ENCODE assay signal across 10 cellular contexts in genomic region chr18:5543036-5543671, GRCh38. TPM values are rescaled to one million over a fixed set of nuclear protein-coding genes. Genes with fewer than 3 reads are reported as not detected.
DNase-seq lines count a peak whose midpoint lies in the region; ATAC-seq and TF ChIP-seq lines count a peak whose summit lies in the region.
"Had no signal": no experiment of that assay in that cellular context is flagged by ENCODE, and none has a peak within 500 bp of the region (broad histone marks: within the 10 kb centered on the region; RNA-seq: fewer than 3 reads in every experiment).

No MANE protein-coding gene starts in this region.

- peak overlapping the region; percentile 100 for H4K91ac ChIP-seq in trophoblast cell (ENCODE audit: low read depth, low read length)

- H3K27me3 ChIP-seq in Peyer's patch (no peaks in the 10 kb centered on the region), trophoblast cell (ENCODE audit: insufficient read depth, low read length) (no peaks in the 10 kb centered on the region)

- WGBS in trophoblast cell (ENCODE audit: extremely low coverage, insufficient coverage, insufficient read length), result no CpG with 5 or more reads among the region's 82 CpGs

- H3K4me1 ChIP-seq in Peyer's patch (no peaks in the 10 kb centered on the region), trophoblast cell (ENCODE audit: control insufficient read depth in 1 of 2, insufficient read depth in 2 of 2, low read length in 2 of 2) (peaks cover 2 to 7% of the 10 kb centered on the region in 2 experiments)

- peak overlapping the region; percentile 97 for H2BK120ac ChIP-seq in trophoblast cell (ENCODE audit: insufficient read depth, low read length, poor library complexity)

- peak overlapping the region; percentile 99 for H4K8ac ChIP-seq in trophoblast cell (ENCODE audit: low read depth, low read length)

- H3K4me3 Mint-ChIP-seq in glutamatergic neuron (ENCODE audit: unreplicated experiment), result peak overlapping the region; percentile 98

- no peak overlapping the region for H3K23ac ChIP-seq in trophoblast cell (ENCODE audit: low read length)

- TF ChIP-seq POLR2A in Peyer's patch (IDR thresholded peaks at IDR 0.05), result no peak

- peak overlapping the region; percentile 100 for H3K18ac ChIP-seq in trophoblast cell (ENCODE audit: low read length)

- no peak for ATAC-seq in GM19463 (IDR thresholded peaks at IDR 0.05; ENCODE audit: unreplicated experiment)

- H3K14ac ChIP-seq in trophoblast cell (ENCODE audit: low read length), result peak overlapping the region; percentile 100

- H3K27ac ChIP-seq in Peyer's patch (peak overlapping the region; percentile 49 to 67 (median 60)), trophoblast cell (ENCODE audit: low read depth, low read length) (peak overlapping the region; percentile 63)
- H3K27ac ChIP-seq: neutrophil had no signal

- H3K4me2 ChIP-seq in trophoblast cell (ENCODE audit: low read length), result peak overlapping the region; percentile 93

- TF ChIP-seq CTCF in Peyer's patch (IDR thresholded peaks at IDR 0.05), result no peak
- no peak for TF ChIP-seq CTCF in glutamatergic neuron (IDR thresholded peaks at IDR 0.05; ENCODE audit: partially characterized antibody, unreplicated experiment)

- no peak overlapping the region for H2AK5ac ChIP-seq in trophoblast cell (ENCODE audit: low read length)

- H3K9ac ChIP-seq in trophoblast cell (ENCODE audit: low read length), result peak overlapping the region; percentile 67

- H2BK5ac ChIP-seq in trophoblast cell (ENCODE audit: low read depth, low read length, poor library complexity), result peak overlapping the region; percentile 98

- peak overlapping the region; percentile 66 for H4K12ac ChIP-seq in trophoblast cell (ENCODE audit: low read depth, low read length)

- no peaks in the 10 kb centered on the region for H3K36me3 Mint-ChIP-seq in glutamatergic neuron (ENCODE audit: unreplicated experiment)

- H3K79me2 ChIP-seq in trophoblast cell (ENCODE audit: control insufficient read depth, insufficient read depth, low read length, poor library complexity), result peaks cover 14% of the 10 kb centered on the region

- DNase-seq in D341Med (ENCODE audit: low spot score), result peak; percentile 90
- no peak for DNase-seq in Peyer's patch
- peak; percentile 69 for DNase-seq in glutamatergic neuron
- peak in 1 of 2 donors; percentile 31 for DNase-seq in trophoblast cell
- DNase-seq in mesenteric fat pad (ENCODE audit: low spot score), result no peak
- DNase-seq in HuH-7.5 (ENCODE audit: low spot score), result no peak
- DNase-seq in NCI-H128 (lab: John Stamatoyannopoulos, UW; ENCODE audit: unreplicated experiment), result no peak

- H3K9me3 Mint-ChIP-seq in glutamatergic neuron (ENCODE audit: unreplicated experiment), result peaks cover 16% of the 10 kb centered on the region

- peaks cover 12% of the 10 kb centered on the region for H3K79me1 ChIP-seq in trophoblast cell (ENCODE audit: low read length)

- H3K9me3 ChIP-seq in Peyer's patch (no peaks in the 10 kb centered on the region), trophoblast cell (ENCODE audit: insufficient read depth, low read depth, low read length) (no peaks in the 10 kb centered on the region)
- H3K9me3 ChIP-seq: neutrophil had no signal

- H3K4me3 ChIP-seq in Peyer's patch (peak overlapping the region; percentile 30 to 61 (median 49)), trophoblast cell (ENCODE audit: low read depth, low read length) (peak overlapping the region; percentile 81)

- peak overlapping the region; percentile 6 for H2BK12ac ChIP-seq in trophoblast cell (ENCODE audit: low read length)

- peak overlapping the region; percentile 95 for H2AFZ ChIP-seq in trophoblast cell (ENCODE audit: insufficient read depth, low read length, poor library complexity)

- no peaks in the 10 kb centered on the region for H3K36me3 ChIP-seq in Peyer's patch
- no peaks in the 10 kb centered on the region for H3K36me3 ChIP-seq in trophoblast cell (ENCODE audit: control insufficient read depth in 1 of 2, insufficient read depth in 2 of 2, low read length in 2 of 2)
- H3K36me3 ChIP-seq: neutrophil had no signal

- peaks cover 34% of the 10 kb centered on the region for H3K4me1 Mint-ChIP-seq in glutamatergic neuron (ENCODE audit: low read depth, unreplicated experiment)

- peak overlapping the region; percentile 99 for H3K4ac ChIP-seq in trophoblast cell (ENCODE audit: low read depth, low read length)

- no peak overlapping the region for H3K27ac Mint-ChIP-seq in glutamatergic neuron (ENCODE audit: unreplicated experiment)

- H3K27me3 Mint-ChIP-seq in glutamatergic neuron (ENCODE audit: unreplicated experiment), result peaks cover 13% of the 10 kb centered on the region

RNA-seq across cellular contexts. Expression of gene EPB41L3, which starts 0.6 kb away (rescaled TPM):
- total RNA-seq in Peyer's patch, result 100 to 1,000 TPM; 234 to 251 (median 248) TPM
- 368 TPM for total RNA-seq in glutamatergic neuron (ENCODE audit: unreplicated experiment)
- 312 and 318 TPM in 2 replicates for polyA plus RNA-seq in trophoblast cell (2013)
- 249 TPM for total RNA-seq in mesenteric fat pad
- total RNA-seq: activated CD8-positive, alpha-beta memory T cell treated with anti-CD3 and anti-CD28 coated beads for 36 hours had no signal

Comparison
In these comparisons a context has a peak if more than half of its experiments do, and no peak if none do; other contexts are left out.
1. DNase-seq: peak in D341Med (single experiment) and glutamatergic neuron (single experiment); none in Peyer's patch (0 of 3), mesenteric fat pad (single experiment), HuH-7.5 (single experiment) and NCI-H128 (single experiment).